18 cellular contexts compared by ENCODE assay signal in genomic region chr13:68808456-68808855, GRCh38.
DNase-seq lines count a peak whose midpoint lies in the region; ATAC-seq and TF ChIP-seq lines count a peak whose summit lies in the region.
"Had no signal": no experiment of that assay in that cellular context is flagged by ENCODE, and none has a peak within 500 bp of the region (broad histone marks: within the 10 kb centered on the region; RNA-seq: fewer than 3 reads in every experiment).

No MANE protein-coding gene starts in this region.

- TF ChIP-seq CTCF in astrocyte of the cerebellum (IDR thresholded peaks at IDR 0.05; ENCODE audit: low read depth, low read length, missing control alignments): no peak

- ATAC-seq in GM19467 (IDR thresholded peaks at IDR 0.05; ENCODE audit: unreplicated experiment) (no peak), HG03521 (IDR thresholded peaks at IDR 0.05; ENCODE audit: unreplicated experiment) (no peak)
- ATAC-seq: CD8-positive, alpha-beta T cell had no signal

- no peak overlapping the region for H3K4me3 Mint-ChIP-seq in T-helper 2 cell treated with Interferon-gamma antibody and Interleukin-4, amounts not matched to agents 5 μg/mL and 100 μg/mL, for 36 hours
- H3K4me3 Mint-ChIP-seq: B cell; CD4-positive, CD25-positive, alpha-beta regulatory T cell; CD8-positive, alpha-beta T cell; HFFc6 had no signal

- peaks cover 9% of the 10 kb centered on the region for H3K9me3 Mint-ChIP-seq in T-helper 2 cell treated with Interferon-gamma antibody and Interleukin-4, amounts not matched to agents 5 μg/mL and 100 μg/mL, for 36 hours

- H3K27ac Mint-ChIP-seq in T-helper 2 cell treated with Interferon-gamma antibody and Interleukin-4, amounts not matched to agents 5 μg/mL and 100 μg/mL, for 36 hours: no peak overlapping the region
- H3K27ac Mint-ChIP-seq: B cell; CD4-positive, CD25-positive, alpha-beta regulatory T cell; CD8-positive, alpha-beta T cell; HFFc6 had no signal

- DNase-seq in ELR (ENCODE audit: low read depth): peak; percentile 20
- DNase-seq in HT1080 (ENCODE audit: low read depth): peak; percentile 7
- peak; percentile 78 for DNase-seq in astrocyte of the cerebellum (ENCODE audit: low read depth)
- peak; percentile 8 for DNase-seq in iris pigment epithelial cell (ENCODE audit: low read depth)
- no peak for DNase-seq in NCI-H510A treated with DMSO at 0.1 percent for 48 hours (lab: John Stamatoyannopoulos, UW)
- DNase-seq in T-helper 2 cell treated with Interferon-gamma antibody and Interleukin-4, amounts not matched to agents 5 μg/mL and 100 μg/mL, for 36 hours (ENCODE audit: low spot score): no peak
- DNase-seq: Caco-2; CD4-positive, CD25-positive, alpha-beta regulatory T cell; CD8-positive, alpha-beta T cell; DMS53; DMS79 treated with DMSO at 0.1 percent for 48 hours; GOT3; HFFc6 had no signal

- in situ Hi-C loops in astrocyte of the cerebellum (cut with HindIII; ENCODE audit: low sequenced_read_pairs): no loop called here

- H3K27me3 Mint-ChIP-seq in T-helper 2 cell treated with Interferon-gamma antibody and Interleukin-4, amounts not matched to agents 5 μg/mL and 100 μg/mL, for 36 hours (ENCODE audit: low read depth): no peaks in the 10 kb centered on the region
- H3K27me3 Mint-ChIP-seq: B cell; CD4-positive, CD25-positive, alpha-beta regulatory T cell had no signal

- H3K4me1 Mint-ChIP-seq in T-helper 2 cell treated with Interferon-gamma antibody and Interleukin-4, amounts not matched to agents 5 μg/mL and 100 μg/mL, for 36 hours (ENCODE audit: low read depth): no peaks in the 10 kb centered on the region
- H3K4me1 Mint-ChIP-seq: B cell; CD4-positive, CD25-positive, alpha-beta regulatory T cell had no signal

- no peaks in the 10 kb centered on the region for H3K36me3 Mint-ChIP-seq in T-helper 2 cell treated with Interferon-gamma antibody and Interleukin-4, amounts not matched to agents 5 μg/mL and 100 μg/mL, for 36 hours (ENCODE audit: low read depth)
- H3K36me3 Mint-ChIP-seq: CD4-positive, CD25-positive, alpha-beta regulatory T cell; CD8-positive, alpha-beta T cell had no signal

- H3K4me3 ChIP-seq in astrocyte of the cerebellum (ENCODE audit: low read depth, low read length): no peak overlapping the region
- H3K4me3 ChIP-seq: BLaER1, HAP-1 had no signal

Comparison
In these comparisons a context has a peak if more than half of its experiments do, and no peak if none do; other contexts are left out.
1. DNase-seq: peak in ELR (single experiment), HT1080 (single experiment), astrocyte of the cerebellum (single experiment) and iris pigment epithelial cell (single experiment); none in NCI-H510A treated with DMSO at 0.1 percent for 48 hours (single experiment) and T-helper 2 cell treated with Interferon-gamma antibody and Interleukin-4, amounts not matched to agents 5 μg/mL and 100 μg/mL, for 36 hours (single experiment).